31 cellular contexts compared by ENCODE assay signal in the genomic region with DNA sequence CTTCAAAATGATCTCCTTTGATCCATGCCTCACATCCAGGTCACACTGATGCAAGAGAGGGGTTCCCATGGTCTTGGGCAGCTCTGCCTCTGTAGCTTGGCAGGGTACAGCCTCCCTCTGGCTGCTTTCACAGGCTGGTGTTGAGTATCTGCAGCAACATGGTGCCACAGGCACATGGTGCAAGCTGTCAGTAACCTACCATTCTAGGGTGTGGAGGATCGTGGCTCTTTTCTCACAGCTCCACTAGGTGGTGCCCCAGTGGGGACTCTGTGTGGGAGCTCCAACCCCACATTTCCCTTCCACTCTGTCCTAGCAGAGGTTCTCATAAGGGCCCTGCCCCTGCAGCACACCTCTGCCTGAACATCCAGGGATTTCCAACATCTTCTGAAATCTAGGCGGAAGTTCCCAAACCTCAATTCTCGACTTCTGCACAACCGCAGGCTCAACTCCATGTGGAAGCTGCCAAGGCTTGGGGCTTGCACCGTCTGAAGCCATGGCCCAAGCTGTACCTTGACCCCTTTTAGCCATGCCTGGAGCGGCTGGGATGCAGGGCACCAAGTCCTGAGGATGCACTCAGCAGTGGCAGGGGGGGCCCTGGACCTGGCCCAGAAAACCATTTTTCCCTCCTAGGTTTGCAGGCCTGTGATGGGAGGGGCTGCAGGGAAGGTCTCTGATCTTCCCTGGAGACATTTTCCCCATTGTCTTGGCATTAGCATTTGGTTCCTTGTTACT.
DNase-seq lines count a peak whose midpoint lies in the region; ATAC-seq and TF ChIP-seq lines count a peak whose summit lies in the region.
"Had no signal": no experiment of that assay in that cellular context is flagged by ENCODE, and none has a peak within 500 bp of the region (broad histone marks: within the 10 kb centered on the region; RNA-seq: fewer than 3 reads in every experiment).

No MANE protein-coding gene starts in this region.

- peak; percentile 2 for DNase-seq in activated CD8-positive, alpha-beta T cell treated with anti-CD3 and anti-CD28 coated beads for 36 hours
- no peak for DNase-seq in activated CD8-positive, alpha-beta T cell treated with anti-CD3 and anti-CD28 coated beads, Interleukin-2, amount 10 ng/mL, durations not matched to agents 7 days and 5 days
- DNase-seq in NT2/D1 (ENCODE audit: low read depth, low spot score) (peak; percentile 2), endodermal cell (peak; percentile 45), dedifferentiated amniotic fluid mesenchymal stem cell (ENCODE audit: extremely low spot score) (no peak), SKM-1 treated with dmso at 0.1 percent for 144 hours (lab: John Stamatoyannopoulos, UW; ENCODE audit: unreplicated experiment) (no peak), hippocampal formation (lab: John Stamatoyannopoulos, UW) (no peak), GOT3 (lab: John Stamatoyannopoulos, UW) (no peak)
- DNase-seq: activated naive CD4-positive, alpha-beta T cell; activated naive CD8-positive, alpha-beta T cell treated with anti-CD3 and anti-CD28 coated beads, Interleukin-2, amount 50 U/mL, for 24 hours; activated T-cell treated with anti-CD3 and anti-CD28 coated beads, Interleukin-2, amount 50 U/mL, for 72 hours; caudate nucleus; immature natural killer cell; left cardiac atrium; MV-4-11; NCI-H146; NCI-H2107; NCI-H446; NCI-H774; small intestine; stimulated activated naive B cell treated with anti-CD40 and anti-IgM and Interleukin-4, amounts not matched to agents 10 μg/mL and 1 μg/mL and 100 μg/mL, for 72 hours; substantia nigra; T-helper 1 cell had no signal

- WGBS in endodermal cell (ENCODE audit: insufficient coverage in 1 of 2, insufficient read length in 1 of 2), 2 experiments, result 93 to 94% methylated on average over 5 to 6 of the region's 6 CpGs

- CTCF ChIA-PET in activated CD8-positive, alpha-beta T cell treated with anti-CD3 and anti-CD28 coated beads for 36 hours (lab: Charles Lee), result no interaction called here
- CTCF ChIA-PET in activated CD8-positive, alpha-beta T cell treated with anti-CD3 and anti-CD28 coated beads, Interleukin-2, amount 10 ng/mL, durations not matched to agents 7 days and 5 days (lab: Charles Lee), result no interaction called here

- H3K4me1 ChIP-seq in NT2/D1 (ENCODE audit: insufficient read depth, insufficient read length) (no peaks in the 10 kb centered on the region), endodermal cell (ENCODE audit: control insufficient read depth, insufficient read depth, low read length) (no peaks in the 10 kb centered on the region)
- H3K4me1 ChIP-seq: HAP-1 had no signal

- no peak for TF ChIP-seq CTCF in activated CD8-positive, alpha-beta T cell treated with anti-CD3 and anti-CD28 coated beads for 36 hours (IDR thresholded peaks at IDR 0.05)
- TF ChIP-seq CTCF in endodermal cell (conservative IDR thresholded peaks at IDR 0.05), result peak; percentile 30

- no peak overlapping the region for H3K27ac Mint-ChIP-seq in activated CD8-positive, alpha-beta T cell treated with anti-CD3 and anti-CD28 coated beads for 36 hours
- no peak overlapping the region for H3K27ac Mint-ChIP-seq in activated CD8-positive, alpha-beta T cell treated with anti-CD3 and anti-CD28 coated beads, Interleukin-2, amount 10 ng/mL, durations not matched to agents 7 days and 5 days
- H3K27ac Mint-ChIP-seq in endodermal cell, result no peak overlapping the region
- H3K27ac Mint-ChIP-seq: activated naive CD8-positive, alpha-beta T cell treated with anti-CD3 and anti-CD28 coated beads, Interleukin-2, amount 50 U/mL, for 24 hours; activated T-cell treated with anti-CD3 and anti-CD28 coated beads, Interleukin-2, amount 50 U/mL, for 72 hours; dendritic cell treated with granulocyte-macrophage colony-stimulating factor and Interleukin-4, amounts not matched to agents 40 ng/mL and 50 ng/mL, for 4 days; immature natural killer cell; nephron; stimulated activated naive B cell treated with anti-CD40 and anti-IgM and Interleukin-4, amounts not matched to agents 10 μg/mL and 1 μg/mL and 100 μg/mL, for 72 hours; type B pancreatic cell had no signal

- H3K27me3 ChIP-seq in NT2/D1 (ENCODE audit: insufficient read depth, insufficient read length) (no peaks in the 10 kb centered on the region), endodermal cell (ENCODE audit: control insufficient read depth, insufficient read depth, low read length, poor library complexity, severe bottlenecking) (no peaks in the 10 kb centered on the region)

- POLR2A ChIA-PET in activated CD8-positive, alpha-beta T cell treated with anti-CD3 and anti-CD28 coated beads for 36 hours (lab: Charles Lee), result no interaction called here
- POLR2A ChIA-PET in activated CD8-positive, alpha-beta T cell treated with anti-CD3 and anti-CD28 coated beads, Interleukin-2, amount 10 ng/mL, durations not matched to agents 7 days and 5 days (lab: Charles Lee), result no interaction called here

- H3K36me3 ChIP-seq in NT2/D1 (ENCODE audit: insufficient read depth, insufficient read length, low read length) (no peaks in the 10 kb centered on the region), endodermal cell (ENCODE audit: control insufficient read depth, insufficient read depth, low read length) (no peaks in the 10 kb centered on the region)
- H3K36me3 ChIP-seq: HAP-1 had no signal

- H3K27ac ChIP-seq in endodermal cell (ENCODE audit: low read depth, low read length), result no peak overlapping the region
- H3K27ac ChIP-seq: RWPE1 had no signal

- intact Hi-C loops in activated CD8-positive, alpha-beta T cell treated with anti-CD3 and anti-CD28 coated beads for 36 hours (cut with micrococcal nuclease), result no loop called here

- H3K9ac ChIP-seq in NT2/D1 (ENCODE audit: insufficient read length, low read depth) (no peak overlapping the region), endodermal cell (ENCODE audit: extremely low read depth, low read length, poor library complexity, severe bottlenecking) (no peak overlapping the region)

- peaks cover 9% of the 10 kb centered on the region for H3K9me3 Mint-ChIP-seq in activated CD8-positive, alpha-beta T cell treated with anti-CD3 and anti-CD28 coated beads for 36 hours
- peaks cover 4% of the 10 kb centered on the region for H3K9me3 Mint-ChIP-seq in activated CD8-positive, alpha-beta T cell treated with anti-CD3 and anti-CD28 coated beads, Interleukin-2, amount 10 ng/mL, durations not matched to agents 7 days and 5 days (ENCODE audit: insufficient read depth)
- H3K9me3 Mint-ChIP-seq in endodermal cell, result peaks cover 25% of the 10 kb centered on the region

- ATAC-seq in activated CD8-positive, alpha-beta T cell treated with anti-CD3 and anti-CD28 coated beads for 36 hours, result no peak
- ATAC-seq in activated CD8-positive, alpha-beta T cell treated with anti-CD3 and anti-CD28 coated beads, Interleukin-2, amount 10 ng/mL, durations not matched to agents 7 days and 5 days, result no peak
- ATAC-seq: activated naive CD8-positive, alpha-beta T cell treated with anti-CD3 and anti-CD28 coated beads, Interleukin-2, amount 50 U/mL, for 24 hours; activated T-cell treated with anti-CD3 and anti-CD28 coated beads, Interleukin-2, amount 50 U/mL, for 72 hours; esophagus mucosa; GM12878; left cardiac atrium; stimulated activated naive B cell treated with anti-CD40 and anti-IgM and Interleukin-4, amounts not matched to agents 10 μg/mL and 1 μg/mL and 100 μg/mL, for 72 hours had no signal

- no peaks in the 10 kb centered on the region for H3K4me1 Mint-ChIP-seq in activated CD8-positive, alpha-beta T cell treated with anti-CD3 and anti-CD28 coated beads for 36 hours (ENCODE audit: low read depth)
- no peaks in the 10 kb centered on the region for H3K4me1 Mint-ChIP-seq in activated CD8-positive, alpha-beta T cell treated with anti-CD3 and anti-CD28 coated beads, Interleukin-2, amount 10 ng/mL, durations not matched to agents 7 days and 5 days (ENCODE audit: low read depth)
- H3K4me1 Mint-ChIP-seq in endodermal cell, result no peaks in the 10 kb centered on the region
- H3K4me1 Mint-ChIP-seq: activated naive CD8-positive, alpha-beta T cell treated with anti-CD3 and anti-CD28 coated beads, Interleukin-2, amount 50 U/mL, for 24 hours; immature natural killer cell; nephron; stimulated activated naive B cell treated with anti-CD40 and anti-IgM and Interleukin-4, amounts not matched to agents 10 μg/mL and 1 μg/mL and 100 μg/mL, for 72 hours had no signal

- no peak overlapping the region for H3K4me3 Mint-ChIP-seq in activated CD8-positive, alpha-beta T cell treated with anti-CD3 and anti-CD28 coated beads for 36 hours
- H3K4me3 Mint-ChIP-seq in activated CD8-positive, alpha-beta T cell treated with anti-CD3 and anti-CD28 coated beads, Interleukin-2, amount 10 ng/mL, durations not matched to agents 7 days and 5 days, result no peak overlapping the region
- no peak overlapping the region for H3K4me3 Mint-ChIP-seq in endodermal cell
- H3K4me3 Mint-ChIP-seq: activated naive CD8-positive, alpha-beta T cell treated with anti-CD3 and anti-CD28 coated beads, Interleukin-2, amount 50 U/mL, for 24 hours; activated T-cell treated with anti-CD3 and anti-CD28 coated beads, Interleukin-2, amount 50 U/mL, for 72 hours; dendritic cell treated with granulocyte-macrophage colony-stimulating factor and Interleukin-4, amounts not matched to agents 40 ng/mL and 50 ng/mL, for 4 days; immature natural killer cell; nephron; stimulated activated naive B cell treated with anti-CD40 and anti-IgM and Interleukin-4, amounts not matched to agents 10 μg/mL and 1 μg/mL and 100 μg/mL, for 72 hours; type B pancreatic cell had no signal

- H3K4me3 ChIP-seq in NT2/D1 (ENCODE audit: insufficient read length, low read depth) (no peak overlapping the region), endodermal cell (ENCODE audit: low read length) (no peak overlapping the region)
- H3K4me3 ChIP-seq: GM12878, HAP-1, lung had no signal

- H3K27me3 Mint-ChIP-seq in activated CD8-positive, alpha-beta T cell treated with anti-CD3 and anti-CD28 coated beads for 36 hours, result no peaks in the 10 kb centered on the region
- no peaks in the 10 kb centered on the region for H3K27me3 Mint-ChIP-seq in activated CD8-positive, alpha-beta T cell treated with anti-CD3 and anti-CD28 coated beads, Interleukin-2, amount 10 ng/mL, durations not matched to agents 7 days and 5 days (ENCODE audit: low read depth)
- H3K27me3 Mint-ChIP-seq in endodermal cell (ENCODE audit: insufficient read depth), result no peaks in the 10 kb centered on the region
- H3K27me3 Mint-ChIP-seq: activated naive CD8-positive, alpha-beta T cell treated with anti-CD3 and anti-CD28 coated beads, Interleukin-2, amount 50 U/mL, for 24 hours; dendritic cell treated with granulocyte-macrophage colony-stimulating factor and Interleukin-4, amounts not matched to agents 40 ng/mL and 50 ng/mL, for 4 days; stimulated activated naive B cell treated with anti-CD40 and anti-IgM and Interleukin-4, amounts not matched to agents 10 μg/mL and 1 μg/mL and 100 μg/mL, for 72 hours; type B pancreatic cell had no signal

- H3K9me3 ChIP-seq in NT2/D1 (ENCODE audit: insufficient read depth, low read length), result no peaks in the 10 kb centered on the region
- H3K9me3 ChIP-seq in endodermal cell (ENCODE audit: control insufficient read depth, low read length), result peaks cover 8% of the 10 kb centered on the region
- H3K9me3 ChIP-seq: HAP-1 had no signal

- H3K36me3 Mint-ChIP-seq in activated CD8-positive, alpha-beta T cell treated with anti-CD3 and anti-CD28 coated beads for 36 hours (ENCODE audit: low read depth), result peaks cover 33% of the 10 kb centered on the region
- peaks cover 24% of the 10 kb centered on the region for H3K36me3 Mint-ChIP-seq in activated CD8-positive, alpha-beta T cell treated with anti-CD3 and anti-CD28 coated beads, Interleukin-2, amount 10 ng/mL, durations not matched to agents 7 days and 5 days (ENCODE audit: low read depth)
- peaks cover 35% of the 10 kb centered on the region for H3K36me3 Mint-ChIP-seq in endodermal cell (ENCODE audit: low read depth)

Comparison
In these comparisons a context has a peak if more than half of its experiments do, and no peak if none do; other contexts are left out.
1. DNase-seq: peak in activated CD8-positive, alpha-beta T cell treated with anti-CD3 and anti-CD28 coated beads for 36 hours (single experiment), NT2/D1 (single experiment) and endodermal cell (single experiment); none in activated CD8-positive, alpha-beta T cell treated with anti-CD3 and anti-CD28 coated beads, Interleukin-2, amount 10 ng/mL, durations not matched to agents 7 days and 5 days (single experiment), dedifferentiated amniotic fluid mesenchymal stem cell (single experiment), SKM-1 treated with dmso at 0.1 percent for 144 hours (single experiment), hippocampal formation (0 of 2) and GOT3 (single experiment).